11 cellular contexts compared by ENCODE assay signal in the genomic region with DNA sequence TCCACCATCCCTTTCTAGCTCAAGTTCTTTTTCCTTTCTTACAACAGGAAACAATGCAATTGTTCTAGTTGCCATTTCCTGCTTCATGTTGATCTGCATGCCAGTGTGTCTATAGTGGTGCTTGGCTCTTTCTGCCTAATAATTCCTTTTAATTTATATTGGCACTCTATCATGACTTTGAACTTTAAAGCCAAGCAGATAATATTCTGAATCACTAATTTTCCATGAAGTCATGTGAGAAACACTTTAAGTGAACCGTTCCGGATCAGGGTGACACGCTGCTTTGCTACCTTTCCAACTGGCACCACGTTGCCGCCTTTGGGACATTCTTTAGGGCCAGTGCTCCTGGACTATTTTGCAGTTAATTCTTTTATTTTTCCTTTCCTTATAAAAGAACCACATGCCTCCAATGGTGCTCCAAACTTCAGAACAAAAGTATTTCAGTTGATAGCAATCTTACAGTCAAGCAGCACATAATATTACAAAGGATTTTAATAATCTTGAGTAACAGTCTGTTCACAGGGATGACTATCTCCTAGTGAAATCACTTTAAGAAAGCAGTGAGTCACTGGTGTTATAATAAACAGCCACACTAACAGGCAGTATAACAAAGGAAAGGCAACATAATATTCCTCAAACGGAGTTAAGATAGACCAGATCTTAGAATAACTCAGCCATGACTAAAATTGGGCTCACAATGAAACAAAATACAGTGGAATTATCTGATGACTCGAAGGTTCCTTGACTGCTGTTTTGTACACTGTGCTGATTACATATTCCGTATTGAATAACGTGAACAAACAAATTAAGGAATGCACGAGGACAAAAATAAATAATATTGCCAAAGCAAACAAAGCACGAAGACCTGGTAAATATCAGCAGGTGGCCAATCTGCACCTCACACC. TPM values are rescaled to one million over a fixed set of nuclear protein-coding genes. Genes with fewer than 3 reads are reported as not detected.
DNase-seq lines count a peak whose midpoint lies in the region; TF ChIP-seq lines count a peak whose summit lies in the region.
"Had no signal": no experiment of that assay in that cellular context is flagged by ENCODE, and none has a peak within 500 bp of the region (broad histone marks: within the 10 kb centered on the region; RNA-seq: fewer than 3 reads in every experiment).

No MANE protein-coding gene starts in this region.

- no peaks in the 10 kb centered on the region for H3K36me3 ChIP-seq in smooth muscle cell (ENCODE audit: low read depth)

- no peak overlapping the region for H2AFZ ChIP-seq in smooth muscle cell (ENCODE audit: low read depth)

- 68% methylated on average over 11 of the region's 11 CpGs for WGBS in smooth muscle cell (ENCODE audit: low lambda C conversion rate)

- no peak for TF ChIP-seq CTCF in smooth muscle cell (IDR thresholded peaks at IDR 0.05; ENCODE audit: borderline replicate concordance, insufficient read depth, poor library complexity, severe bottlenecking)

- no peaks in the 10 kb centered on the region for H3K27me3 ChIP-seq in smooth muscle cell (ENCODE audit: low read depth)
- H3K27me3 ChIP-seq: BLaER1 had no signal

- peaks cover 5% of the 10 kb centered on the region for H3F3A ChIP-seq in smooth muscle cell (ENCODE audit: low read depth)

- peak overlapping the region; percentile 5 for H3K27ac Mint-ChIP-seq in T-helper 2 cell treated with Interferon-gamma antibody and Interleukin-4, amounts not matched to agents 5 μg/mL and 100 μg/mL, for 36 hours
- H3K27ac Mint-ChIP-seq: T-helper 1 cell treated with Interleukin-12 subunit alpha and Interleukin-12 subunit beta and Interleukin-4 antibody, amounts not matched to agents 30 μg/mL and 1 μg/mL, for 36 hours had no signal

- H3K4me1 ChIP-seq in smooth muscle cell (ENCODE audit: low read depth): peaks cover 6% of the 10 kb centered on the region

- peaks cover 21% of the 10 kb centered on the region for H3K4me1 Mint-ChIP-seq in T-helper 2 cell treated with Interferon-gamma antibody and Interleukin-4, amounts not matched to agents 5 μg/mL and 100 μg/mL, for 36 hours (ENCODE audit: low read depth)

- no peak overlapping the region for H3K4me3 ChIP-seq in smooth muscle cell
- H3K4me3 ChIP-seq: BLaER1 had no signal

- H3K79me2 ChIP-seq in smooth muscle cell (ENCODE audit: low read depth): no peaks in the 10 kb centered on the region

- H3K9me3 Mint-ChIP-seq in T-helper 2 cell treated with Interferon-gamma antibody and Interleukin-4, amounts not matched to agents 5 μg/mL and 100 μg/mL, for 36 hours: no peaks in the 10 kb centered on the region

- peak overlapping the region; percentile 13 for H3K4me2 ChIP-seq in smooth muscle cell
- H3K4me2 ChIP-seq: BLaER1 had no signal

- H3K27me3 Mint-ChIP-seq in T-helper 2 cell treated with Interferon-gamma antibody and Interleukin-4, amounts not matched to agents 5 μg/mL and 100 μg/mL, for 36 hours (ENCODE audit: low read depth): no peaks in the 10 kb centered on the region

- no peak overlapping the region for H3K4me3 Mint-ChIP-seq in T-helper 2 cell treated with Interferon-gamma antibody and Interleukin-4, amounts not matched to agents 5 μg/mL and 100 μg/mL, for 36 hours
- H3K4me3 Mint-ChIP-seq: T-helper 1 cell treated with Interleukin-12 subunit alpha and Interleukin-12 subunit beta and Interleukin-4 antibody, amounts not matched to agents 30 μg/mL and 1 μg/mL, for 36 hours had no signal

- peak overlapping the region; percentile 17 for H3K9ac ChIP-seq in smooth muscle cell (ENCODE audit: low read depth)
- H3K9ac ChIP-seq: BLaER1 had no signal

- peaks cover 2% of the 10 kb centered on the region for H4K20me1 ChIP-seq in smooth muscle cell (ENCODE audit: low read depth)
- H4K20me1 ChIP-seq: BLaER1 had no signal

- no peaks in the 10 kb centered on the region for H3K9me3 ChIP-seq in smooth muscle cell (replicated peaks; ENCODE audit: low read depth)

- no peak for DNase-seq in T-helper 2 cell treated with Interferon-gamma antibody and Interleukin-4, amounts not matched to agents 5 μg/mL and 100 μg/mL, for 36 hours (ENCODE audit: low spot score)
- DNase-seq in T-helper 2 cell: no peak
- peak; percentile 74 for DNase-seq in RPMI7951 (ENCODE audit: low read depth)
- peak; percentile 68 for DNase-seq in fibroblast of the conjunctiva (ENCODE audit: low read depth)
- DNase-seq in smooth muscle cell (lab: John Stamatoyannopoulos, UW; ENCODE audit: unreplicated experiment): no peak
- no peak for DNase-seq in NCI-H128 (lab: John Stamatoyannopoulos, UW; ENCODE audit: unreplicated experiment)
- DNase-seq in COLO668 (lab: John Stamatoyannopoulos, UW; ENCODE audit: unreplicated experiment): no peak
- no peak for DNase-seq in activated CD4-positive, alpha-beta T cell treated with anti-CD3 and anti-CD28 coated beads, Interleukin-2, amount 50 U/mL, for 48 hours
- DNase-seq: head of caudate nucleus had no signal

- peak overlapping the region; percentile 93 for H3K27ac ChIP-seq in smooth muscle cell (ENCODE audit: low read depth)
- H3K27ac ChIP-seq: BLaER1 had no signal

- H3K36me3 Mint-ChIP-seq in T-helper 2 cell treated with Interferon-gamma antibody and Interleukin-4, amounts not matched to agents 5 μg/mL and 100 μg/mL, for 36 hours (ENCODE audit: low read depth): peaks cover 35% of the 10 kb centered on the region

RNA-seq across cellular contexts. Expression of a gene that starts 19.0 kb away (rescaled TPM):
- total RNA-seq in RPMI7951 (2014; rRNA removed; shearing (Covaris generic)): 16.3 and 18.6 TPM in 2 replicates
- 10.7 and 14.6 TPM in 2 replicates for total RNA-seq in smooth muscle cell
- 9.2 and 13.7 TPM in 2 replicates for polyA plus RNA-seq in smooth muscle cell

RNA-seq across cellular contexts. Expression of a gene that starts 19.1 kb away (rescaled TPM):
- total RNA-seq in RPMI7951 (2014; rRNA removed; shearing (Covaris generic)): 185 and 229 TPM in 2 replicates
- total RNA-seq in smooth muscle cell: 20.9 and 40.6 TPM in 2 replicates
- 40.3 and 45.5 TPM in 2 replicates for polyA plus RNA-seq in smooth muscle cell

Comparison
In these comparisons a context has a peak if more than half of its experiments do, and no peak if none do; other contexts are left out.
1. DNase-seq: peak in RPMI7951 (single experiment) and fibroblast of the conjunctiva (single experiment); none in T-helper 2 cell treated with Interferon-gamma antibody and Interleukin-4, amounts not matched to agents 5 μg/mL and 100 μg/mL, for 36 hours (single experiment), T-helper 2 cell (0 of 5), smooth muscle cell (single experiment), NCI-H128 (single experiment), COLO668 (single experiment) and activated CD4-positive, alpha-beta T cell treated with anti-CD3 and anti-CD28 coated beads, Interleukin-2, amount 50 U/mL, for 48 hours (0 of 2).